In the genomic region with DNA sequence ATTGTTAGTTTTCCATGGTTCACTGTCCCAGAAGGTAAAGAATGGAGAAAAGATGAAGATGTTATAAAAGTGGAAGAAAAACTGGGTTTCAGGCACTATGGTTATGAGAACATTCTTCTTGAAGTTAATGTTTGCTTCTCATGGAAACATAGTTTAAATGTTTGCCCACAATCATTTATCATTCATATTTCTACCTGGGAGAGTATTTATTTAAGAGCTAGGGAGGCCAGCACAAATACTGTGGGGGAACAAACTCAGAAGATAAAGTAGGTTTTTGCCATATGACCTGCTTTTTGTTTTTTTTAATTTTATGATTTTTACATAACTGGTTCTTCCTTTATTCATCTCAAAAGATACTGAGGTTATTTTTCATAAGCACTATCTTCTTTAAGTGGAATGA, we compare ENCODE assay signal across 34 cellular contexts.
"Had no signal": no experiment of that assay in that cellular context is flagged by ENCODE, and none has a peak within 500 bp of the region (broad histone marks: within the 10 kb centered on the region; RNA-seq: fewer than 3 reads in every experiment).

No MANE protein-coding gene starts in this region.

- H3K4me3 Mint-ChIP-seq: activated CD4-positive, alpha-beta memory T cell treated with anti-CD3 and anti-CD28 coated beads for 36 hours; activated CD4-positive, alpha-beta T cell treated with anti-CD3 and anti-CD28 coated beads for 36 hours; activated CD4-positive, alpha-beta T cell treated with anti-CD3 and anti-CD28 coated beads, Interleukin-2, amount 10 ng/mL, durations not matched to agents 24 days and 14 days; activated CD8-positive, alpha-beta memory T cell treated with anti-CD3 and anti-CD28 coated beads, Interleukin-2, amount 10 ng/mL, durations not matched to agents 7 days and 5 days; activated CD8-positive, alpha-beta T cell treated with anti-CD3 and anti-CD28 coated beads, Interleukin-2, amount 10 ng/mL, durations not matched to agents 7 days and 5 days; activated naive CD4-positive, alpha-beta T cell treated with anti-CD3 and anti-CD28 coated beads for 36 hours; activated naive CD4-positive, alpha-beta T cell treated with anti-CD3 and anti-CD28 coated beads, Interleukin-2, amount 50 U/mL, for 24 hours; activated naive CD8-positive, alpha-beta T cell treated with anti-CD3 and anti-CD28 coated beads for 36 hours; activated naive CD8-positive, alpha-beta T cell treated with anti-CD3 and anti-CD28 coated beads, Interleukin-2, amount 50 U/mL, for 24 hours; activated T-helper 1 cell treated with anti-CD3 and anti-CD28 coated beads, Interleukin-12 subunit alpha, Interleukin-12 subunit beta, Interleukin-2, Interleukin-4 antibody, amounts not matched to agents 30 ng/mL and 10 ng/mL and 1 ng/mL, durations not matched to agents 14 hours and 24 hours and 36 hours; brain; central memory CD8-positive, alpha-beta T cell; dendritic cell treated with granulocyte-macrophage colony-stimulating factor and Interleukin-4, amounts not matched to agents 40 ng/mL and 50 ng/mL, for 4 days; effector memory CD8-positive, alpha-beta T cell had no signal

- H3K36me3 ChIP-seq: adrenal gland, ascending aorta, esophagus squamous epithelium, gastroesophageal sphincter, heart right ventricle had no signal

- H3K27ac ChIP-seq: adrenal gland, ascending aorta, coronary artery, epithelial cell of prostate, esophagus squamous epithelium, gastroesophageal sphincter, heart right ventricle had no signal

- DNase-seq: activated CD4-positive, alpha-beta memory T cell treated with anti-CD3 and anti-CD28 coated beads for 36 hours; activated CD4-positive, alpha-beta T cell treated with anti-CD3 and anti-CD28 coated beads for 36 hours; activated CD4-positive, alpha-beta T cell treated with anti-CD3 and anti-CD28 coated beads, Interleukin-2, amount 10 ng/mL, durations not matched to agents 24 days and 14 days; activated CD4-positive, CD25-positive, alpha-beta regulatory T cell; activated CD4-positive, CD25-positive, alpha-beta regulatory T cell treated with anti-CD3 and anti-CD28 coated beads, Interleukin-2, amount 50 U/mL, for 72 hours; activated CD8-positive, alpha-beta memory T cell treated with anti-CD3 and anti-CD28 coated beads, Interleukin-2, amount 10 ng/mL, durations not matched to agents 7 days and 5 days; activated CD8-positive, alpha-beta memory T cell treated with anti-CD3 and anti-CD28 coated beads, Interleukin-2, amount 50 U/mL, for 4 hours; activated CD8-positive, alpha-beta T cell treated with anti-CD3 and anti-CD28 coated beads, Interleukin-2, amount 10 ng/mL, durations not matched to agents 7 days and 5 days; activated effector memory CD4-positive, alpha-beta T cell treated with anti-CD3 and anti-CD28 coated beads, Interleukin-2, amount 50 U/mL, for 16 hours; activated naive CD4-positive, alpha-beta T cell treated with anti-CD3 and anti-CD28 coated beads for 36 hours; activated naive CD8-positive, alpha-beta T cell treated with anti-CD3 and anti-CD28 coated beads for 36 hours; activated naive CD8-positive, alpha-beta T cell treated with anti-CD3 and anti-CD28 coated beads, Interleukin-2, amount 50 U/mL, for 24 hours; activated T-cell treated with anti-CD3 and anti-CD28 coated beads, Interleukin-2, amount 50 U/mL, for 1 hour; activated T-cell treated with anti-CD3 and anti-CD28 coated beads, Interleukin-2, amount 50 U/mL, for 48 hours; adrenal gland; effector CD4-positive, alpha-beta T cell; effector memory CD8-positive, alpha-beta T cell; esophagus squamous epithelium; foreskin melanocyte; heart right ventricle; T-helper 2 cell had no signal

- H3K27ac Mint-ChIP-seq: activated CD4-positive, alpha-beta memory T cell treated with anti-CD3 and anti-CD28 coated beads for 36 hours; activated CD4-positive, alpha-beta T cell treated with anti-CD3 and anti-CD28 coated beads for 36 hours; activated CD4-positive, alpha-beta T cell treated with anti-CD3 and anti-CD28 coated beads, Interleukin-2, amount 10 ng/mL, durations not matched to agents 24 days and 14 days; activated CD8-positive, alpha-beta memory T cell treated with anti-CD3 and anti-CD28 coated beads, Interleukin-2, amount 10 ng/mL, durations not matched to agents 7 days and 5 days; activated CD8-positive, alpha-beta T cell treated with anti-CD3 and anti-CD28 coated beads, Interleukin-2, amount 10 ng/mL, durations not matched to agents 7 days and 5 days; activated naive CD4-positive, alpha-beta T cell treated with anti-CD3 and anti-CD28 coated beads for 36 hours; activated naive CD4-positive, alpha-beta T cell treated with anti-CD3 and anti-CD28 coated beads, Interleukin-2, amount 50 U/mL, for 24 hours; activated naive CD8-positive, alpha-beta T cell treated with anti-CD3 and anti-CD28 coated beads for 36 hours; activated naive CD8-positive, alpha-beta T cell treated with anti-CD3 and anti-CD28 coated beads, Interleukin-2, amount 50 U/mL, for 24 hours; activated T-helper 1 cell treated with anti-CD3 and anti-CD28 coated beads, Interleukin-12 subunit alpha, Interleukin-12 subunit beta, Interleukin-2, Interleukin-4 antibody, amounts not matched to agents 30 ng/mL and 10 ng/mL and 1 ng/mL, durations not matched to agents 14 hours and 24 hours and 36 hours; activated T-helper 2 cell treated with anti-CD3 and anti-CD28 coated beads, Interferon-gamma antibody, Interleukin-2, Interleukin-4, amounts not matched to agents 10 μg/mL and 5 μg/mL and 100 μg/mL, durations not matched to agents 14 hours and 24 hours and 36 hours; brain; dendritic cell treated with granulocyte-macrophage colony-stimulating factor and Interleukin-4, amounts not matched to agents 40 ng/mL and 50 ng/mL, for 4 days; effector memory CD8-positive, alpha-beta T cell had no signal

- H3K36me3 Mint-ChIP-seq: activated CD4-positive, alpha-beta memory T cell treated with anti-CD3 and anti-CD28 coated beads for 36 hours; activated CD8-positive, alpha-beta memory T cell treated with anti-CD3 and anti-CD28 coated beads, Interleukin-2, amount 10 ng/mL, durations not matched to agents 7 days and 5 days; activated naive CD4-positive, alpha-beta T cell treated with anti-CD3 and anti-CD28 coated beads, Interleukin-2, amount 50 U/mL, for 24 hours; activated naive CD8-positive, alpha-beta T cell treated with anti-CD3 and anti-CD28 coated beads for 36 hours; brain had no signal

- H3K4me1 ChIP-seq: adrenal gland, esophagus squamous epithelium, gastroesophageal sphincter, heart right ventricle had no signal

- H3K9me3 Mint-ChIP-seq: activated CD4-positive, alpha-beta memory T cell treated with anti-CD3 and anti-CD28 coated beads for 36 hours; activated CD4-positive, alpha-beta T cell treated with anti-CD3 and anti-CD28 coated beads, Interleukin-2, amount 10 ng/mL, durations not matched to agents 24 days and 14 days; activated naive CD4-positive, alpha-beta T cell treated with anti-CD3 and anti-CD28 coated beads for 36 hours; activated naive CD4-positive, alpha-beta T cell treated with anti-CD3 and anti-CD28 coated beads, Interleukin-2, amount 50 U/mL, for 24 hours; activated naive CD8-positive, alpha-beta T cell treated with anti-CD3 and anti-CD28 coated beads for 36 hours; activated naive CD8-positive, alpha-beta T cell treated with anti-CD3 and anti-CD28 coated beads, Interleukin-2, amount 50 U/mL, for 24 hours; activated T-helper 1 cell treated with anti-CD3 and anti-CD28 coated beads, Interleukin-12 subunit alpha, Interleukin-12 subunit beta, Interleukin-2, Interleukin-4 antibody, amounts not matched to agents 30 ng/mL and 10 ng/mL and 1 ng/mL, durations not matched to agents 14 hours and 24 hours and 36 hours; activated T-helper 2 cell treated with anti-CD3 and anti-CD28 coated beads, Interferon-gamma antibody, Interleukin-2, Interleukin-4, amounts not matched to agents 10 μg/mL and 5 μg/mL and 100 μg/mL, durations not matched to agents 14 hours and 24 hours and 36 hours; brain; central memory CD8-positive, alpha-beta T cell; dendritic cell treated with granulocyte-macrophage colony-stimulating factor and Interleukin-4, amounts not matched to agents 40 ng/mL and 50 ng/mL, for 4 days; effector memory CD8-positive, alpha-beta T cell had no signal

- H3K27me3 Mint-ChIP-seq: activated CD4-positive, alpha-beta T cell treated with anti-CD3 and anti-CD28 coated beads, Interleukin-2, amount 10 ng/mL, durations not matched to agents 24 days and 14 days; dendritic cell treated with granulocyte-macrophage colony-stimulating factor and Interleukin-4, amounts not matched to agents 40 ng/mL and 50 ng/mL, for 4 days had no signal

- H3K4me1 Mint-ChIP-seq: activated CD4-positive, alpha-beta T cell treated with anti-CD3 and anti-CD28 coated beads for 36 hours; activated CD4-positive, alpha-beta T cell treated with anti-CD3 and anti-CD28 coated beads, Interleukin-2, amount 10 ng/mL, durations not matched to agents 24 days and 14 days; activated CD8-positive, alpha-beta memory T cell treated with anti-CD3 and anti-CD28 coated beads, Interleukin-2, amount 10 ng/mL, durations not matched to agents 7 days and 5 days; activated naive CD4-positive, alpha-beta T cell treated with anti-CD3 and anti-CD28 coated beads, Interleukin-2, amount 50 U/mL, for 24 hours; activated naive CD8-positive, alpha-beta T cell treated with anti-CD3 and anti-CD28 coated beads for 36 hours; activated naive CD8-positive, alpha-beta T cell treated with anti-CD3 and anti-CD28 coated beads, Interleukin-2, amount 50 U/mL, for 24 hours; brain; central memory CD8-positive, alpha-beta T cell had no signal

- FAIRE-seq: bronchial epithelial cell, endometrium, endothelial cell of umbilical vein had no signal

- H3K9me3 ChIP-seq: ascending aorta, esophagus squamous epithelium, gastroesophageal sphincter, heart right ventricle had no signal

- H3K27me3 ChIP-seq: adrenal gland, ascending aorta, esophagus squamous epithelium, gastroesophageal sphincter had no signal

- H3K4me3 ChIP-seq: adrenal gland, ascending aorta, coronary artery, esophagus squamous epithelium, gastroesophageal sphincter, heart right ventricle had no signal

- ATAC-seq: activated CD4-positive, alpha-beta T cell treated with anti-CD3 and anti-CD28 coated beads for 36 hours; activated CD8-positive, alpha-beta memory T cell treated with anti-CD3 and anti-CD28 coated beads, Interleukin-2, amount 10 ng/mL, durations not matched to agents 7 days and 5 days; activated CD8-positive, alpha-beta T cell treated with anti-CD3 and anti-CD28 coated beads, Interleukin-2, amount 10 ng/mL, durations not matched to agents 7 days and 5 days; activated naive CD8-positive, alpha-beta T cell treated with anti-CD3 and anti-CD28 coated beads, Interleukin-2, amount 50 U/mL, for 24 hours; effector memory CD8-positive, alpha-beta T cell; gastroesophageal sphincter; heart right ventricle had no signal
